Comparison of ENCODE assay signal across 1 cellular context in genomic region chr1:247156787-247157232, GRCh38.
TF ChIP-seq lines count a peak whose summit lies in the region.

No MANE protein-coding gene starts in this region.

TF ChIP-seq in GM23338, 12 proteins besides CTCF, POLR2A, EP300 and RAD21 (continued from another document):
- no peak for TF ChIP-seq ZNF462 (CRISPR knock-in tag; IDR thresholded peaks at IDR 0.05)
